ENCODE assay signal across 29 cellular contexts in genomic region chr1:15388201-15388880, GRCh38. TPM values are rescaled to one million over a fixed set of nuclear protein-coding genes. Genes with fewer than 3 reads are reported as not detected.
"Had no signal": no experiment of that assay in that cellular context is flagged by ENCODE, and none has a peak within 500 bp of the region (broad histone marks: within the 10 kb centered on the region; RNA-seq: fewer than 3 reads in every experiment).

No MANE protein-coding gene starts in this region.

- H3K36me3 ChIP-seq: esophagus muscularis mucosa, gastrocnemius medialis had no signal

- FAIRE-seq: astrocyte had no signal

- H3K27ac ChIP-seq: esophagus muscularis mucosa, gastrocnemius medialis, parathyroid adenoma had no signal

- H3K4me1 ChIP-seq: gastrocnemius medialis, parathyroid adenoma had no signal

- H3K36me3 Mint-ChIP-seq: activated CD4-positive, alpha-beta memory T cell treated with anti-CD3 and anti-CD28 coated beads for 36 hours; activated naive CD8-positive, alpha-beta T cell treated with anti-CD3 and anti-CD28 coated beads for 36 hours had no signal

- H3K27me3 ChIP-seq: esophagus muscularis mucosa had no signal

- H3K27ac Mint-ChIP-seq: activated B cell treated with CpG ODN at 0.5 μM for 24 hours; activated CD4-positive, alpha-beta memory T cell treated with anti-CD3 and anti-CD28 coated beads for 36 hours; activated naive CD8-positive, alpha-beta T cell treated with anti-CD3 and anti-CD28 coated beads for 36 hours; nephron; T-helper 1 cell treated with Interleukin-12 subunit alpha and Interleukin-12 subunit beta and Interleukin-4 antibody, amounts not matched to agents 30 μg/mL and 1 μg/mL, for 36 hours had no signal

- DNase-seq: activated B cell treated with CpG ODN at 0.5 μM for 24 hours; activated CD4-positive, alpha-beta memory T cell treated with anti-CD3 and anti-CD28 coated beads for 36 hours; activated CD4-positive, alpha-beta T cell treated with anti-CD3 and anti-CD28 coated beads for 48 hours; activated naive CD4-positive, alpha-beta T cell treated with Interleukin-2 at 50 U/mL for 16 hours; activated naive CD8-positive, alpha-beta T cell treated with anti-CD3 and anti-CD28 coated beads for 36 hours; activated T-cell treated with anti-CD3 and anti-CD28 coated beads, Interleukin-2, amount 50 U/mL, for 48 hours; central memory CD4-positive, alpha-beta T cell; dermis blood vessel endothelial cell; effector memory CD4-positive, alpha-beta T cell; gastrocnemius medialis; hippocampal formation; islet precursor cell; midbrain; nucleus accumbens; right cardiac atrium; stimulated activated CD4-positive, alpha-beta T cell treated with anti-CD3 and anti-CD28 coated beads, Interleukin-12 subunit alpha, Interleukin-12 subunit beta, amount 100 ng/mL, for 4 hours; stimulated activated CD4-positive, alpha-beta T cell treated with anti-CD3 and anti-CD28 coated beads, Interleukin-4, amount 100 ng/mL, for 4 hours; stimulated activated naive CD8-positive, alpha-beta T cell treated with anti-CD3 and anti-CD28 coated beads, Interleukin-15, Interleukin-2, amounts not matched to agents 100 U/mL and 50 U/mL, for 24 hours; T1000 had no signal

- H3K9ac ChIP-seq: parathyroid adenoma had no signal

- H2AFZ ChIP-seq: parathyroid adenoma had no signal

- H3K9me3 Mint-ChIP-seq: activated B cell treated with CpG ODN at 0.5 μM for 24 hours; activated CD4-positive, alpha-beta memory T cell treated with anti-CD3 and anti-CD28 coated beads for 36 hours; activated naive CD8-positive, alpha-beta T cell treated with anti-CD3 and anti-CD28 coated beads for 36 hours; nephron; T-helper 1 cell treated with Interleukin-12 subunit alpha and Interleukin-12 subunit beta and Interleukin-4 antibody, amounts not matched to agents 30 μg/mL and 1 μg/mL, for 36 hours had no signal

- ATAC-seq: gastrocnemius medialis; left lobe of liver; right cardiac atrium; stimulated activated naive CD8-positive, alpha-beta T cell treated with anti-CD3 and anti-CD28 coated beads, Interleukin-15, Interleukin-2, amounts not matched to agents 100 U/mL and 50 U/mL, for 24 hours had no signal

- H3K4me3 Mint-ChIP-seq: activated B cell treated with CpG ODN at 0.5 μM for 24 hours; activated CD4-positive, alpha-beta memory T cell treated with anti-CD3 and anti-CD28 coated beads for 36 hours; activated naive CD8-positive, alpha-beta T cell treated with anti-CD3 and anti-CD28 coated beads for 36 hours; nephron; T-helper 1 cell treated with Interleukin-12 subunit alpha and Interleukin-12 subunit beta and Interleukin-4 antibody, amounts not matched to agents 30 μg/mL and 1 μg/mL, for 36 hours had no signal

- H3K9me3 ChIP-seq: esophagus muscularis mucosa, gastrocnemius medialis had no signal

- H3K4me3 ChIP-seq: esophagus muscularis mucosa, gastrocnemius medialis, lung had no signal

RNA-seq across cellular contexts. Expression of gene CTRC, which starts 49.9 kb away (rescaled TPM):
- total RNA-seq: astrocyte, dermis blood vessel endothelial cell, pulmonary artery endothelial cell, skeletal muscle tissue, ureter had no signal
- polyA plus RNA-seq: right cardiac atrium had no signal
